17 cellular contexts compared by ENCODE assay signal in the genomic region with DNA sequence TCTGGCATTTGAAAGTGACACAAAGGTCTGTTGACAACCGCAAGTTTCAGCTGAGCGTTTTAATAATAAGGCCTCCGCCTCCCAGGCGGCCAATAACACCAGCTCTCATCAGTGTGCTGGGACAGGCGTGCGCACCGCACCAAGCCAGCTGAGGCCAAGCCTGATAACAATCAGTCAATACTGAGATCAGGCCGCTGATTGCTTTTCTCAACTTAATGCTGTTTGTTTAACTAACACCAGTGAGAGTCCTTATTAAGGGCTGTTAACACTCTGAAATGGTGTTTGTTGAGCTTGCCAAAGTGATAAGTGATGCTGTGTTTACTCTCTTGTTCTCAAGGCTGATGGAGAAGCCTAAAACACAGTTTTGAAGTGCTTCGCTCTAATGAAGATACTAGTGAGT.
DNase-seq lines count a peak whose midpoint lies in the region; ATAC-seq and TF ChIP-seq lines count a peak whose summit lies in the region.
"Had no signal": no experiment of that assay in that cellular context is flagged by ENCODE, and none has a peak within 500 bp of the region (broad histone marks: within the 10 kb centered on the region; RNA-seq: fewer than 3 reads in every experiment).

No MANE protein-coding gene starts in this region.

- TF ChIP-seq EP300 in suprapubic skin (IDR thresholded peaks at IDR 0.05) = no peak

- DNase-seq in DMS79 (lab: John Stamatoyannopoulos, UW) (peak; percentile 73), NCI-H1436 treated with DMSO at 0.1 percent for 48 hours (lab: John Stamatoyannopoulos, UW) (peak; percentile 91), SHP77 (lab: John Stamatoyannopoulos, UW) (peak; percentile 40), mucosa of descending colon (peak; percentile 69 to 75 (median 72)), HPDE6-E6E7 (ENCODE audit: extremely low spot score) (no peak), suprapubic skin (ENCODE audit: low spot score in 2 of 2) (no peak)
- no peak for DNase-seq in activated effector memory CD4-positive, alpha-beta T cell treated with Interleukin-2 at 50 U/mL for 16 hours
- DNase-seq: activated CD8-positive, alpha-beta memory T cell treated with anti-CD3 and anti-CD28 coated beads, Interleukin-2, amount 50 U/mL, for 4 hours; activated naive CD8-positive, alpha-beta T cell treated with anti-CD3 and anti-CD28 coated beads, Interleukin-2, amount 10 ng/mL, durations not matched to agents 7 days and 5 days; BE2C; esophagus squamous epithelium; midbrain; NCI-H446 treated with DMSO at 0.1 percent for 48 hours; stimulated activated CD4-positive, alpha-beta T cell treated with anti-CD3 and anti-CD28 coated beads, Interleukin-2, amount 100 ng/mL, for 48 hours; stimulated activated naive B cell treated with anti-CD40 and anti-IgM and Interleukin-4, amounts not matched to agents 10 μg/mL and 1 μg/mL and 100 μg/mL, for 72 hours; WERI-Rb-1 had no signal

- H3K27me3 ChIP-seq in suprapubic skin = no peaks in the 10 kb centered on the region
- H3K27me3 ChIP-seq: BE2C, esophagus squamous epithelium had no signal

- ATAC-seq in mucosa of descending colon (peak; percentile 85), HG02610 (IDR thresholded peaks at IDR 0.05; ENCODE audit: unreplicated experiment) (no peak)
- ATAC-seq: stimulated activated naive B cell treated with anti-CD40 and anti-IgM and Interleukin-4, amounts not matched to agents 10 μg/mL and 1 μg/mL and 100 μg/mL, for 72 hours had no signal

- H3K4me3 ChIP-seq in mucosa of descending colon = no peak overlapping the region
- no peak overlapping the region for H3K4me3 ChIP-seq in suprapubic skin
- H3K4me3 ChIP-seq: esophagus squamous epithelium had no signal

- intact Hi-C loops in mucosa of descending colon (cut with DNase I, micrococcal nuclease) = no loop called here

- peaks cover 18% of the 10 kb centered on the region for H3K4me1 ChIP-seq in mucosa of descending colon (ENCODE audit: low read depth)
- no peaks in the 10 kb centered on the region for H3K4me1 ChIP-seq in suprapubic skin
- H3K4me1 ChIP-seq: BE2C, esophagus squamous epithelium had no signal

- no peak for TF ChIP-seq POLR2A in suprapubic skin (IDR thresholded peaks at IDR 0.05)

- H3K9me3 ChIP-seq in mucosa of descending colon (no peaks in the 10 kb centered on the region), suprapubic skin (no peaks in the 10 kb centered on the region)
- H3K9me3 ChIP-seq: BE2C, esophagus squamous epithelium had no signal

- H3K27ac ChIP-seq in suprapubic skin = no peak overlapping the region
- H3K27ac ChIP-seq: WERI-Rb-1 had no signal

- H3K36me3 ChIP-seq in mucosa of descending colon (ENCODE audit: low read depth) (no peaks in the 10 kb centered on the region), suprapubic skin (no peaks in the 10 kb centered on the region)
- H3K36me3 ChIP-seq: BE2C, esophagus squamous epithelium, WERI-Rb-1 had no signal

- TF ChIP-seq CTCF in mucosa of descending colon (IDR thresholded peaks at IDR 0.05) (no peak), suprapubic skin (IDR thresholded peaks at IDR 0.05) (no peak)

- WGBS in suprapubic skin = 87% methylated on average over 9 of the region's 9 CpGs

Comparison
In these comparisons a context has a peak if more than half of its experiments do, and no peak if none do; other contexts are left out.
1. DNase-seq: peak in DMS79 (single experiment), NCI-H1436 treated with DMSO at 0.1 percent for 48 hours (single experiment), SHP77 (2 of 2) and mucosa of descending colon (3 of 3); none in activated effector memory CD4-positive, alpha-beta T cell treated with Interleukin-2 at 50 U/mL for 16 hours (single experiment), HPDE6-E6E7 (single experiment) and suprapubic skin (0 of 2).